Comparison of ENCODE assay signal across 32 cellular contexts in genomic region chr1:180924939-180925338, GRCh38. TPM values are rescaled to one million over a fixed set of nuclear protein-coding genes. Genes with fewer than 3 reads are reported as not detected.
A peak's percentile ranks its signal among the peaks of the same experiment; 100 is the strongest.
DNase-seq lines count a peak whose midpoint lies in the region; ATAC-seq, FAIRE-seq and TF ChIP-seq lines count a peak whose summit lies in the region.
"Had no signal": no experiment of that assay in that cellular context is flagged by ENCODE, and none has a peak within 500 bp of the region (broad histone marks: within the 10 kb centered on the region; RNA-seq: fewer than 3 reads in every experiment).

No MANE protein-coding gene starts in this region.

- H3K4me3 ChIP-seq in right atrium auricular region = no peak overlapping the region
- no peak overlapping the region for H3K4me3 ChIP-seq in neural cell (ENCODE audit: low read length)
- H3K4me3 ChIP-seq in vagina = no peak overlapping the region
- H3K4me3 ChIP-seq: A549, colonic mucosa, left lung, MG63, Peyer's patch, upper lobe of left lung had no signal

- no peaks in the 10 kb centered on the region for H4K20me1 ChIP-seq in neural cell (ENCODE audit: insufficient read depth)

- DNase-seq in right atrium auricular region (ENCODE audit: low spot score) (no peak), Right ventricle myocardium superior (no peak), amygdala (lab: John Stamatoyannopoulos, UW) (no peak), vagina (ENCODE audit: extremely low spot score in 2 of 2) (no peak), D721Med (ENCODE audit: insufficient read length, low spot score) (no peak)
- DNase-seq: activated CD4-positive, alpha-beta T cell treated with anti-CD3 and anti-CD28 coated beads for 36 hours; activated T-cell treated with anti-CD3 and anti-CD28 coated beads for 4 hours; AML-193; amniotic stem cell; CD8-positive, alpha-beta T cell; colonic mucosa; effector CD8-positive, alpha-beta T cell; KBM-7; MG63; NCI-H2029 treated with DMSO at 0.1 percent for 48 hours; NCI-H2227 treated with DMSO at 0.1 percent for 48 hours; NCI-H526; Peyer's patch; SIG-M5; stimulated activated CD4-positive, alpha-beta T cell treated with anti-CD3 and anti-CD28 coated beads, Interleukin-15, amount 100 ng/mL, for 24 hours; stimulated activated CD4-positive, alpha-beta T cell treated with anti-CD3 and anti-CD28 coated beads, Interleukin-4, amount 100 ng/mL, for 4 hours; SW 1271; upper lobe of left lung had no signal

- FAIRE-seq in D721Med (lab: Jason Lieb, UNC) = no peak
- FAIRE-seq: A549, GM18507, H54, HTR-8/SVneo had no signal

- ATAC-seq in Right ventricle myocardium superior (ENCODE audit: poor library complexity) (no peak), GM19035 (IDR thresholded peaks at IDR 0.05; ENCODE audit: unreplicated experiment) (no peak)
- ATAC-seq: A549; activated CD4-positive, alpha-beta T cell treated with anti-CD3 and anti-CD28 coated beads for 36 hours; CD8-positive, alpha-beta T cell; left lung had no signal

- no peak for TF ChIP-seq POLR2A in vagina (IDR thresholded peaks at IDR 0.05)

- H3K9ac ChIP-seq in neural cell (ENCODE audit: low read length) = no peak overlapping the region

- TF ChIP-seq EP300 in neural cell (conservative IDR thresholded peaks at IDR 0.05; ENCODE audit: poor library complexity, severe bottlenecking) = no peak

- intact Hi-C loops in Right ventricle myocardium superior (cut with DNase I) = no loop called here
- intact Hi-C loops in vagina (cut with DNase I) = no loop called here

- TF ChIP-seq RAD21 in neural cell (conservative IDR thresholded peaks at IDR 0.05) = no peak

- H3K27me3 ChIP-seq in right atrium auricular region = no peaks in the 10 kb centered on the region
- no peaks in the 10 kb centered on the region for H3K27me3 ChIP-seq in neural cell (ENCODE audit: insufficient read depth, low read depth, low read length)
- H3K27me3 ChIP-seq in vagina = no peaks in the 10 kb centered on the region
- H3K27me3 ChIP-seq: colonic mucosa, left lung, MG63, Peyer's patch, upper lobe of left lung had no signal

- no peaks in the 10 kb centered on the region for H3K79me2 ChIP-seq in neural cell (replicated peaks; ENCODE audit: insufficient read depth, low read length)

- H3K27ac ChIP-seq in right atrium auricular region (peak overlapping the region; percentile 86 to 93), cingulate gyrus (ENCODE audit: low read depth, low read length) (peak overlapping the region; percentile 97), neural cell (ENCODE audit: low read length) (peak overlapping the region; percentile 99), vagina (no peak overlapping the region)
- H3K27ac ChIP-seq: A549, colonic mucosa, epithelial cell of prostate, left lung, Peyer's patch, upper lobe of left lung had no signal

- H3F3A ChIP-seq in neural cell (ENCODE audit: insufficient read depth, low read length, poor library complexity, severe bottlenecking) = peaks cover 4% of the 10 kb centered on the region

- no peaks in the 10 kb centered on the region for H3K9me3 ChIP-seq in right atrium auricular region
- no peaks in the 10 kb centered on the region for H3K9me3 ChIP-seq in neural cell (ENCODE audit: low read length)
- H3K9me3 ChIP-seq in vagina = no peaks in the 10 kb centered on the region
- H3K9me3 ChIP-seq: A549, colonic mucosa, left lung, MG63, Peyer's patch, upper lobe of left lung had no signal

- TF ChIP-seq CTCF in right atrium auricular region (IDR thresholded peaks at IDR 0.05) = no peak
- no peak for TF ChIP-seq CTCF in neural cell (IDR thresholded peaks at IDR 0.05; ENCODE audit: poor library complexity, severe bottlenecking)
- no peak for TF ChIP-seq CTCF in vagina (IDR thresholded peaks at IDR 0.05)
- TF ChIP-seq CTCF in D721Med (IDR thresholded peaks at IDR 0.05; ENCODE audit: insufficient read depth, missing control alignments) = no peak

- H3K4me2 ChIP-seq in neural cell (ENCODE audit: low read length) = no peak overlapping the region
- H3K4me2 ChIP-seq: A549 had no signal

- H3K36me3 ChIP-seq in right atrium auricular region = no peaks in the 10 kb centered on the region
- H3K36me3 ChIP-seq in neural cell (ENCODE audit: insufficient read depth, low read length) = no peaks in the 10 kb centered on the region
- H3K36me3 ChIP-seq in vagina = peaks cover 0 to 4% of the 10 kb centered on the region in 2 donors
- H3K36me3 ChIP-seq: colonic mucosa, left lung, MG63 had no signal

- no peak overlapping the region for H2AFZ ChIP-seq in neural cell (ENCODE audit: low read depth, low read length)

- H3K9me2 ChIP-seq in neural cell (ENCODE audit: insufficient read depth, low read length) = no peaks in the 10 kb centered on the region

- H3K4me1 ChIP-seq in right atrium auricular region (peaks cover 0 to 55% of the 10 kb centered on the region in 2 donors), vagina (peaks cover 47% of the 10 kb centered on the region)
- H3K4me1 ChIP-seq: A549, colonic mucosa, left lung had no signal

TF ChIP-seq in neural cell, 6 proteins besides CTCF, POLR2A, EP300 and RAD21:
- TF ChIP-seq MXI1 (conservative IDR thresholded peaks at IDR 0.05; ENCODE audit: poor library complexity, severe bottlenecking) = no peak
- no peak for TF ChIP-seq POLR2AphosphoS5 (IDR thresholded peaks at IDR 0.05)
- no peak for TF ChIP-seq EZH2 (IDR thresholded peaks at IDR 0.05; ENCODE audit: borderline replicate concordance, insufficient read depth, low read length, poor library complexity, severe bottlenecking)
- TF ChIP-seq REST (IDR thresholded peaks at IDR 0.05; ENCODE audit: borderline replicate concordance) = no peak
- no peak for TF ChIP-seq TAF1 (IDR thresholded peaks at IDR 0.05; ENCODE audit: low read depth)
- no peak for TF ChIP-seq SMC3 (conservative IDR thresholded peaks at IDR 0.05; ENCODE audit: poor library complexity)

RNA-seq across cellular contexts. Expression of gene KIAA1614, which starts 12.2 kb away (rescaled TPM):
- total RNA-seq in right atrium auricular region (10 to 100 TPM in 1 of 2 donors, 1 to 10 TPM in 1; 9.1 to 11.0 TPM), Right ventricle myocardium superior (7.1 TPM), vagina (13.0 TPM)
- polyA plus RNA-seq in neural cell = 0.50 and 1.4 TPM in 2 replicates
- polyA minus RNA-seq in neural cell = 1.2 and 3.4 TPM in 2 replicates
